In genomic region chr1:26127235-26128163, GRCh38 we compare ENCODE assay signal across 11 cellular contexts. TPM values are rescaled to one million over a fixed set of nuclear protein-coding genes. Genes with fewer than 3 reads are reported as not detected.
A peak's percentile ranks its signal among the peaks of the same experiment; 100 is the strongest.
DNase-seq lines count a peak whose midpoint lies in the region; ATAC-seq and TF ChIP-seq lines count a peak whose summit lies in the region.
"Had no signal": no experiment of that assay in that cellular context is flagged by ENCODE, and none has a peak within 500 bp of the region (broad histone marks: within the 10 kb centered on the region; RNA-seq: fewer than 3 reads in every experiment).

No MANE protein-coding gene starts in this region.

- TF ChIP-seq POLR2A in transverse colon (IDR thresholded peaks at IDR 0.05) = peak; percentile 61

- H3K27ac Mint-ChIP-seq in activated naive CD4-positive, alpha-beta T cell treated with anti-CD3 and anti-CD28 coated beads, Interleukin-2, amount 50 U/mL, for 24 hours = peak overlapping the region; percentile 47
- H3K27ac Mint-ChIP-seq: HFFc6 had no signal

- H3K36me3 Mint-ChIP-seq in activated naive CD4-positive, alpha-beta T cell treated with anti-CD3 and anti-CD28 coated beads, Interleukin-2, amount 50 U/mL, for 24 hours = no peaks in the 10 kb centered on the region
- H3K36me3 Mint-ChIP-seq: naive B cell had no signal

- peaks cover 12 to 67% (median 39%) of the 10 kb centered on the region in 4 donors for H3K4me1 ChIP-seq in transverse colon
- H3K4me1 ChIP-seq: BE2C had no signal

- ATAC-seq in omental fat pad (ENCODE audit: low FRiP score) = no peak
- no peak for ATAC-seq in sciatic nerve

- peak overlapping the region; percentile 8 for H3K4me3 Mint-ChIP-seq in activated naive CD4-positive, alpha-beta T cell treated with anti-CD3 and anti-CD28 coated beads, Interleukin-2, amount 50 U/mL, for 24 hours
- H3K4me3 Mint-ChIP-seq: HFFc6 had no signal

- no peaks in the 10 kb centered on the region for H3K27me3 Mint-ChIP-seq in activated naive CD4-positive, alpha-beta T cell treated with anti-CD3 and anti-CD28 coated beads, Interleukin-2, amount 50 U/mL, for 24 hours

- peak overlapping the region in 3 of 4 donors; percentile 21 to 49 (median 40) for H3K4me3 ChIP-seq in transverse colon

- intact Hi-C loops in transverse colon (cut with DNase I; ENCODE audit: low total_unique reads) (no loop called here), sciatic nerve (cut with DNase I) (no loop called here)

- H3K36me3 ChIP-seq in transverse colon = no peaks in the 10 kb centered on the region
- H3K36me3 ChIP-seq: BE2C had no signal

- H3K4me1 Mint-ChIP-seq in activated naive CD4-positive, alpha-beta T cell treated with anti-CD3 and anti-CD28 coated beads, Interleukin-2, amount 50 U/mL, for 24 hours = peaks cover 53% of the 10 kb centered on the region

- no peaks in the 10 kb centered on the region for H3K9me3 Mint-ChIP-seq in activated naive CD4-positive, alpha-beta T cell treated with anti-CD3 and anti-CD28 coated beads, Interleukin-2, amount 50 U/mL, for 24 hours
- H3K9me3 Mint-ChIP-seq: HFFc6, naive B cell had no signal

- H3K27me3 ChIP-seq in transverse colon = no peaks in the 10 kb centered on the region
- H3K27me3 ChIP-seq: BE2C had no signal

- no peak for TF ChIP-seq CTCF in transverse colon (IDR thresholded peaks at IDR 0.05)
- no peak for TF ChIP-seq CTCF in omental fat pad (IDR thresholded peaks at IDR 0.05)

- peak overlapping the region; percentile 89 to 95 (median 92) for H3K27ac ChIP-seq in transverse colon

- WGBS in transverse colon (ENCODE audit: low coverage in 1 of 2), 2 donors = 26 to 33% methylated on average over 9 to 13 of the region's 13 CpGs

- DNase-seq in activated naive CD4-positive, alpha-beta T cell treated with anti-CD3 and anti-CD28 coated beads, Interleukin-2, amount 50 U/mL, for 16 hours = no peak
- DNase-seq in activated T-cell treated with anti-CD3 and anti-CD28 coated beads, Interleukin-2, amount 50 U/mL, for 48 hours = peak; percentile 18 to 20
- DNase-seq in left kidney (ENCODE audit: low read depth, low spot score) (peak; percentile 27), transverse colon (peak; percentile 44), omental fat pad (ENCODE audit: low spot score) (no peak), sciatic nerve (ENCODE audit: low spot score) (no peak)
- DNase-seq in stimulated activated CD8-positive, alpha-beta memory T cell treated with anti-CD3 and anti-CD28 coated beads, Interleukin-4, amount 100 ng/mL, for 48 hours = no peak
- DNase-seq: BE2C, HFFc6, naive B cell had no signal

- H3K9me3 ChIP-seq in transverse colon = no peaks in the 10 kb centered on the region
- H3K9me3 ChIP-seq: BE2C had no signal

- no peak for TF ChIP-seq EP300 in transverse colon (IDR thresholded peaks at IDR 0.05; ENCODE audit: low read depth)

- in situ Hi-C loops in transverse colon (cut with MboI; ENCODE audit: low pct_ligation_motif_present in 1 of 4, low pct_unique_long_range_greater_than_20kb in 1 of 4, low sequenced_read_pairs in 3 of 4) = loop anchor here in 1 of 4 donors (25.0 kb wide), 1 partner anchor 90 kb away; the partner anchor contains the start of gene SLC30A2

RNA-seq across cellular contexts. Expression of gene PDIK1L, which starts 15.9 kb away (rescaled TPM):
- total RNA-seq in transverse colon = 10 to 100 TPM in 2 of 4 donors, 1 to 10 TPM in 2; 4.0 to 15.6 (median 9.8) TPM
- 1 to 10 TPM; 3.2 to 7.6 (median 4.6) TPM for total RNA-seq in omental fat pad
- 11.2 TPM for total RNA-seq in sciatic nerve

RNA-seq across cellular contexts. Expression of gene FAM110D, which starts 31.4 kb away (rescaled TPM):
- total RNA-seq in transverse colon (1 to 10 TPM in 3 of 4 donors, under 1 TPM in 1; 0.82 to 9.4 (median 2.9) TPM), omental fat pad (10 to 100 TPM in 2 of 4 donors, 1 to 10 TPM in 2; 4.6 to 20.5 (median 13.2) TPM), sciatic nerve (11.8 TPM)
- total RNA-seq: HFFc6 had no signal

RNA-seq across cellular contexts. Expression of gene C1orf232, which starts 41.3 kb away (rescaled TPM):
- not detected for total RNA-seq in transverse colon
- not detected for total RNA-seq in omental fat pad
- not detected for total RNA-seq in sciatic nerve
- total RNA-seq: HFFc6 had no signal

RNA-seq across cellular contexts. Expression of gene ZNF593, which starts 42.2 kb away (rescaled TPM):
- total RNA-seq in transverse colon = 10 to 100 TPM in 3 of 4 donors, not detected in 1; 18.7 to 27.2 (median 26.9) TPM
- total RNA-seq in omental fat pad = 10 to 100 TPM; 18.4 to 64.1 (median 42.5) TPM
- total RNA-seq in sciatic nerve = 18.3 TPM

RNA-seq across cellular contexts. Expression of gene ZNF593OS, which starts 44.1 kb away (rescaled TPM):
- total RNA-seq in transverse colon (not detected), omental fat pad (not detected), sciatic nerve (not detected)
- total RNA-seq: HFFc6 had no signal

Comparison
In these comparisons a context has a peak if more than half of its experiments do, and no peak if none do; other contexts are left out.
1. DNase-seq: peak in activated T-cell treated with anti-CD3 and anti-CD28 coated beads, Interleukin-2, amount 50 U/mL, for 48 hours (2 of 2), left kidney (single experiment) and transverse colon (single experiment); none in activated naive CD4-positive, alpha-beta T cell treated with anti-CD3 and anti-CD28 coated beads, Interleukin-2, amount 50 U/mL, for 16 hours (single experiment), stimulated activated CD8-positive, alpha-beta memory T cell treated with anti-CD3 and anti-CD28 coated beads, Interleukin-4, amount 100 ng/mL, for 48 hours (single experiment), omental fat pad (single experiment) and sciatic nerve (single experiment).